In genomic region chr12:116855744-116856470, GRCh38 we compare ENCODE assay signal across 14 cellular contexts. TPM values are rescaled to one million over a fixed set of nuclear protein-coding genes. Genes with fewer than 3 reads are reported as not detected.
"Had no signal": no experiment of that assay in that cellular context is flagged by ENCODE, and none has a peak within 500 bp of the region (broad histone marks: within the 10 kb centered on the region; RNA-seq: fewer than 3 reads in every experiment).

No MANE protein-coding gene starts in this region.

- H3K36me3 ChIP-seq: ascending aorta had no signal

- DNase-seq: activated CD4-positive, alpha-beta T cell treated with anti-CD3 and anti-CD28 coated beads, Interleukin-2, amount 50 U/mL, for 48 hours; activated naive CD4-positive, alpha-beta T cell treated with anti-CD3 and anti-CD28 coated beads, Interleukin-2, amount 10 ng/mL, durations not matched to agents 7 days and 5 days; activated T-cell treated with anti-CD3 and anti-CD28 coated beads, Interleukin-2, amount 50 U/mL, for 24 hours; endodermal cell; left ventricle myocardium superior; mesenchymal stem cell; right cardiac atrium; small intestine; T-helper 1 cell had no signal

- H3K27me3 Mint-ChIP-seq: progenitor cell of endocrine pancreas had no signal

- H3K27me3 ChIP-seq: ascending aorta had no signal

- H3K4me1 Mint-ChIP-seq: endodermal cell had no signal

- H3K4me3 Mint-ChIP-seq: activated naive CD4-positive, alpha-beta T cell treated with anti-CD3 and anti-CD28 coated beads, Interleukin-2, amount 10 ng/mL, durations not matched to agents 7 days and 5 days; activated T-cell treated with anti-CD3 and anti-CD28 coated beads, Interleukin-2, amount 50 U/mL, for 24 hours; endodermal cell; nephron; stimulated activated naive CD8-positive, alpha-beta T cell treated with anti-CD3 and anti-CD28 coated beads, Interleukin-15, Interleukin-2, amounts not matched to agents 100 ng/mL and 50 ng/mL, for 24 hours had no signal

- H3K27ac ChIP-seq: ascending aorta had no signal

- H3K27ac Mint-ChIP-seq: activated naive CD4-positive, alpha-beta T cell treated with anti-CD3 and anti-CD28 coated beads, Interleukin-2, amount 10 ng/mL, durations not matched to agents 7 days and 5 days; activated T-cell treated with anti-CD3 and anti-CD28 coated beads, Interleukin-2, amount 50 U/mL, for 24 hours; endodermal cell; nephron; progenitor cell of endocrine pancreas; stimulated activated naive CD8-positive, alpha-beta T cell treated with anti-CD3 and anti-CD28 coated beads, Interleukin-15, Interleukin-2, amounts not matched to agents 100 ng/mL and 50 ng/mL, for 24 hours had no signal

- H3K4me3 ChIP-seq: ascending aorta had no signal

- H3K9me3 ChIP-seq: ascending aorta had no signal

- H3K9me3 Mint-ChIP-seq: activated naive CD4-positive, alpha-beta T cell treated with anti-CD3 and anti-CD28 coated beads, Interleukin-2, amount 10 ng/mL, durations not matched to agents 7 days and 5 days; activated T-cell treated with anti-CD3 and anti-CD28 coated beads, Interleukin-2, amount 50 U/mL, for 24 hours; endodermal cell; nephron; stimulated activated naive CD8-positive, alpha-beta T cell treated with anti-CD3 and anti-CD28 coated beads, Interleukin-15, Interleukin-2, amounts not matched to agents 100 ng/mL and 50 ng/mL, for 24 hours had no signal

- ATAC-seq: left ventricle myocardium superior had no signal

- H3K36me3 Mint-ChIP-seq: activated naive CD4-positive, alpha-beta T cell treated with anti-CD3 and anti-CD28 coated beads, Interleukin-2, amount 10 ng/mL, durations not matched to agents 7 days and 5 days had no signal

RNA-seq across cellular contexts. Expression of gene HRK, which starts 25.3 kb away (rescaled TPM):
- total RNA-seq: ascending aorta, dermis microvascular lymphatic vessel endothelial cell, right cardiac atrium had no signal
